8 cellular contexts compared by ENCODE assay signal in the genomic region with DNA sequence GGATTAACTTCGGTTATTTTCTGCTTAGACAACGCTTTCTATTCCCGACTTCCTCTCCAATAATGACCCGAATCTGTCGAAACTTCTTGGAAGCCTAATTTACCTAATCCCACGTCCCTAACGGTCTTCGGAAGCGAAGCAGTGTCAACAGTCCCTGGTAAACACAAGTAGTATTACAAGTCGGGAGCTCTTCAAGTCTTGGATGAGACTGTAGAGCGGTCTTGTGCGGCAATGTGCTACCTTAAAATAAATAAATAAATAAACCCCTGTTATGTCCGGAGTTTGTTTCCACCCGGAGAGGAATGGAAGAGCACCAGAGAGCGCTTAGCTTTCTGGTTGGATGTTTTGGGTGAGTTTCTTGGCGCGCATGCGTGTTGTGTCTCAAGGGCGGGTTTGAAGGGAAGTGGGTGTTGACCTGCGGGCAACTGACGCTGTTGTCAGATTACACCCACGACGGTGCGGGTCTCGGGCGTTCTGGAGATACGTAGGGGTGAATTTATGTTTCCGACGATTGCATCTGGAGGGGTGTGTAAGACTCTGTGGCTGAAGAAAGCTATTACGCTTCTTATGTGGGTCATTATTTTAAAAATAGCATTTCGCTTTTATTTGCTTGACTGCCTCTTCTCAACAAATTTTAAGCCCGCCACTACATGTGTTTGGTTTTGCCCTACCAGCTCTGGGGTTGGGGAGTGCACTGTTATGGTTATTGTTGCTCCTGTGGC. TPM values are rescaled to one million over a fixed set of nuclear protein-coding genes. Genes with fewer than 3 reads are reported as not detected.
DNase-seq lines count a peak whose midpoint lies in the region; TF ChIP-seq lines count a peak whose summit lies in the region.

A gene (plus strand): TSS at position 431 of the 722 bp plus-strand sequence. CDS start 546 bp downstream, outside the sequence.
A gene with protein sequence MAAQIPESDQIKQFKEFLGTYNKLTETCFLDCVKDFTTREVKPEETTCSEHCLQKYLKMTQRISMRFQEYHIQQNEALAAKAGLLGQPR (minus strand): TSS at position 243 of the 722 bp plus-strand sequence. CDS start 15,586 bp downstream, outside the sequence.

- peak within 1 kb of the TSS; percentile 99 for H3K9ac ChIP-seq in SK-N-MC (ENCODE audit: insufficient read length)

- TF ChIP-seq CTCF in HFFc6 (IDR thresholded peaks at IDR 0.05) = no peak
- TF ChIP-seq CTCF in NB4 (IDR thresholded peaks at IDR 0.05; ENCODE audit: low read depth, low read length) = no peak

- H3K27ac ChIP-seq in SK-N-MC = peak within 1 kb of the TSS; percentile 100

- peaks cover 26% of the 10 kb centered on the region for H3K36me3 ChIP-seq in SK-N-MC (ENCODE audit: insufficient read depth, low read length)

- TF ChIP-seq POLR2A in NB4 (IDR thresholded peaks at IDR 0.05; ENCODE audit: extremely low read depth, insufficient read length) = peak; percentile 83

- peaks cover 31% of the 10 kb centered on the region for H3K4me1 Mint-ChIP-seq in HFFc6 (ENCODE audit: low read depth)
- H3K4me1 Mint-ChIP-seq in activated naive CD4-positive, alpha-beta T cell treated with anti-CD3 and anti-CD28 coated beads, Interleukin-2, amount 10 ng/mL, durations not matched to agents 7 days and 5 days = peaks cover 50% of the 10 kb centered on the region

- H3K4me3 ChIP-seq in NB4 (ENCODE audit: low read depth, low read length) (peak within 1 kb of the TSS; percentile 99), SK-N-MC (peak within 1 kb of the TSS; percentile 82)

- H3K27me3 Mint-ChIP-seq in HFFc6 (ENCODE audit: insufficient read depth) = no peaks in the 10 kb centered on the region
- H3K27me3 Mint-ChIP-seq in activated naive CD4-positive, alpha-beta T cell treated with anti-CD3 and anti-CD28 coated beads, Interleukin-2, amount 10 ng/mL, durations not matched to agents 7 days and 5 days = no peaks in the 10 kb centered on the region

- peak within 1 kb of the TSS; percentile 99 for H3K27ac Mint-ChIP-seq in HFFc6
- peak within 1 kb of the TSS; percentile 95 for H3K27ac Mint-ChIP-seq in activated naive CD4-positive, alpha-beta T cell treated with anti-CD3 and anti-CD28 coated beads, Interleukin-2, amount 10 ng/mL, durations not matched to agents 7 days and 5 days

- CTCF ChIA-PET in activated naive CD4-positive, alpha-beta T cell treated with anti-CD3 and anti-CD28 coated beads, Interleukin-2, amount 10 ng/mL, durations not matched to agents 7 days and 5 days (lab: Charles Lee) = interaction anchor here (0.8 kb wide), 1 partner anchor 32 kb away, joined by 4 read pairs; a partner anchor contains a TSS

- peak; percentile 89 for DNase-seq in GM04503 (ENCODE audit: low read depth)
- peak; percentile 98 for DNase-seq in HFFc6
- DNase-seq in NB4 (ENCODE audit: low read depth) = peak; percentile 98
- DNase-seq in SK-N-MC (ENCODE audit: low read depth, low spot score) = peak; percentile 98
- peak; percentile 98 for DNase-seq in activated naive CD4-positive, alpha-beta T cell treated with anti-CD3 and anti-CD28 coated beads, Interleukin-2, amount 10 ng/mL, durations not matched to agents 7 days and 5 days
- DNase-seq in germinal center (ENCODE audit: low spot score) = peak; percentile 94
- peak; percentile 97 for DNase-seq in non-pigmented ciliary epithelial cell (ENCODE audit: low read depth)
- peak; percentile 99 for DNase-seq in superior temporal gyrus (ENCODE audit: extremely low spot score)

- no peaks in the 10 kb centered on the region for H3K9me3 Mint-ChIP-seq in HFFc6
- H3K9me3 Mint-ChIP-seq in activated naive CD4-positive, alpha-beta T cell treated with anti-CD3 and anti-CD28 coated beads, Interleukin-2, amount 10 ng/mL, durations not matched to agents 7 days and 5 days = no peaks in the 10 kb centered on the region

- H3K36me3 Mint-ChIP-seq in HFFc6 (ENCODE audit: low read depth) = peaks cover 18% of the 10 kb centered on the region; the same call in 1 of the 2 replicates
- H3K36me3 Mint-ChIP-seq in activated naive CD4-positive, alpha-beta T cell treated with anti-CD3 and anti-CD28 coated beads, Interleukin-2, amount 10 ng/mL, durations not matched to agents 7 days and 5 days = peaks cover 22% of the 10 kb centered on the region

- peak within 1 kb of the TSS; percentile 94 for H3K4me3 Mint-ChIP-seq in HFFc6
- peak within 1 kb of the TSS; percentile 76 for H3K4me3 Mint-ChIP-seq in activated naive CD4-positive, alpha-beta T cell treated with anti-CD3 and anti-CD28 coated beads, Interleukin-2, amount 10 ng/mL, durations not matched to agents 7 days and 5 days

- H3K9me3 ChIP-seq in SK-N-MC (ENCODE audit: low read depth, low read length) = no peaks in the 10 kb centered on the region

RNA-seq across cellular contexts. Expression of the first gene that starts in this region (rescaled TPM):
- total RNA-seq in HFFc6 (2021; fragmentation: NEBNext Ultra II Directional; extraction: Animal tissue kit (Norgen Biotek cat#: 25700)) = 10 to 100 TPM; 16.6 to 29.1 (median 26.0) TPM

RNA-seq across cellular contexts. Expression of the second gene that starts in this region (rescaled TPM):
- total RNA-seq in HFFc6 (2021; fragmentation: NEBNext Ultra II Directional; extraction: Animal tissue kit (Norgen Biotek cat#: 25700)) = 10 to 100 TPM; 34.2 to 41.8 (median 39.2) TPM

Comparison
In these comparisons a context has a peak if more than half of its experiments do, and no peak if none do; other contexts are left out.
1. Peak in every context shown above with its lines: DNase-seq, H3K4me3 ChIP-seq and H3K27ac ChIP-seq.